In genomic region chrX:103439161-103439560, GRCh38 we compare ENCODE assay signal across 14 cellular contexts.
"Had no signal": no experiment of that assay in that cellular context is flagged by ENCODE, and none has a peak within 500 bp of the region (broad histone marks: within the 10 kb centered on the region; RNA-seq: fewer than 3 reads in every experiment).

No MANE protein-coding gene starts in this region.

- H3K9ac ChIP-seq: neural progenitor cell had no signal

- H3K36me3 ChIP-seq: heart left ventricle, neural progenitor cell, ovary, right atrium auricular region, upper lobe of left lung, uterus had no signal

- H3K27ac ChIP-seq: heart left ventricle, neural progenitor cell, ovary, right atrium auricular region, upper lobe of left lung, uterus had no signal

- DNase-seq: foreskin melanocyte; heart left ventricle; hippocampal formation; islet precursor cell; midbrain; nucleus accumbens; ovary; small intestine; stimulated activated CD4-positive, alpha-beta T cell treated with anti-CD3 and anti-CD28 coated beads, Interleukin-12 subunit alpha, Interleukin-12 subunit beta, amount 100 ng/mL, for 4 hours; stimulated activated naive CD4-positive, alpha-beta T cell treated with Interleukin-2 at 50 U/mL for 16 hours; upper lobe of left lung; uterus had no signal

- H3K9me3 ChIP-seq: heart left ventricle, ovary, right atrium auricular region, upper lobe of left lung, uterus had no signal

- H3K4me3 ChIP-seq: heart left ventricle, neural progenitor cell, ovary, right atrium auricular region, upper lobe of left lung, uterus had no signal

- H3K27me3 ChIP-seq: neural progenitor cell, ovary, right atrium auricular region, upper lobe of left lung, uterus had no signal

- H3K4me1 ChIP-seq: heart left ventricle, neural progenitor cell, right atrium auricular region, upper lobe of left lung, uterus had no signal
